9 cellular contexts compared by ENCODE assay signal in the genomic region with DNA sequence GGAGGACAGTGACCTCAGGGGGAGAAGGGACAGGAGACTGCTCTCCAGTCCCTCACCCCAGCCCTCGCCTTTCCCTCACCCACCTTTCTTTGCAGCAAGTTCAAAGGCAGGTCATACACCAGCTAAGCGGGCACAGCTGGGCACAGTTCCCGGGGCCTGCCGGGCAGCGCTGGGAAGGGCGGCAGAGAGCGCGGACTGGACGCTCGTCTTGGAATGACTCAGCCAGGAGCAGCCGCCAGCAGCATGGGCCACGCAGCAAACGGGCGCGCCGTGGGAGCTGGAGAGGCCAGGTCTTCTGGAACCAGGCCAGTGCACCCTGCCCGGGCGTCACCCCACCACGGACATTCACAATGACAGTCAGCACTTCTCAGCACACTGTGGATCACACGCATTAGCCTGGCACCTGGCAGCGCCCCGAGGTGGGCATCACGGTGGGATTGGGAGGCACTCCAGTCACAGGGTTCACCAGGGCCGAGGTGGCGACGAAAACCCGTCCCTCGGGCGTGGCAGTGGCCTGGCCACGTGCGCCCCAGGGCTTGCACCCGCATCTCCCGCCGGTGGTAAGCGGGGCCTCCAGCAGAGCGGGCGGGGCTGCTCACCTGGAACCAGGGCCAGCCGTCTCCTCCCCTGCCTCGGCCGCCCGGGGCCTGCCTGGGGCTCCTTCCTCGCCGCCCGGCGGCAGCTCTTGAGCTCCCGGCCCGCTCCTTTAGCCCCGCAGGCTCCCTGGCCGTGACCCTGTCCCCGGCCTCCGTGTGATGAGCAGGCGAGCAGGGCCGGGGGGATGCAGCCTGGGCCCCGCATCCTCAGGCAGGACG. TPM values are rescaled to one million over a fixed set of nuclear protein-coding genes. Genes with fewer than 3 reads are reported as not detected.
DNase-seq lines count a peak whose midpoint lies in the region; ATAC-seq, FAIRE-seq and TF ChIP-seq lines count a peak whose summit lies in the region.
"Had no signal": no experiment of that assay in that cellular context is flagged by ENCODE, and none has a peak within 500 bp of the region (broad histone marks: within the 10 kb centered on the region; RNA-seq: fewer than 3 reads in every experiment).

No MANE protein-coding gene starts in this region.

- H3K4me1 Mint-ChIP-seq in astrocyte (ENCODE audit: low read depth, unreplicated experiment), result peaks cover 2% of the 10 kb centered on the region

- peaks cover 7% of the 10 kb centered on the region for H3K4me1 ChIP-seq in astrocyte (ENCODE audit: insufficient read depth, low read length)
- peaks cover 3% of the 10 kb centered on the region for H3K4me1 ChIP-seq in iPS DF 6.9 (ENCODE audit: control insufficient read depth, insufficient read depth, low read length)
- peaks cover 0 to 16% (median 15%) of the 10 kb centered on the region in 4 donors for H3K4me1 ChIP-seq in sigmoid colon

- no peak for FAIRE-seq in astrocyte (lab: Jason Lieb, UNC)

- peak overlapping the region; percentile 85 for H3K4me2 ChIP-seq in astrocyte (ENCODE audit: low read length)

- peak overlapping the region; percentile 63 for H3K4me3 ChIP-seq in astrocyte (ENCODE audit: insufficient read depth, low read depth, low read length)
- peak overlapping the region; percentile 31; the same call in 1 of the 2 replicates for H3K4me3 ChIP-seq in iPS DF 6.9 (ENCODE audit: low read length)
- peak overlapping the region; percentile 27 to 54 (median 47) for H3K4me3 ChIP-seq in sigmoid colon

- no CpG with 5 or more reads among the region's 55 CpGs for WGBS in iPS DF 6.9 (ENCODE audit: insufficient coverage, insufficient read length)
- whole genome bisulfite sequencing in sigmoid colon, 2 donors, result 4 to 23% methylated on average over 55 of the region's 55 CpGs

- no peaks in the 10 kb centered on the region for H4K20me1 ChIP-seq in astrocyte (ENCODE audit: insufficient read depth, low read length)

- peak overlapping the region; percentile 67 for H3K9ac ChIP-seq in astrocyte (ENCODE audit: low read length)

- no peak for TF ChIP-seq POLR2A in sigmoid colon (IDR thresholded peaks at IDR 0.05)

- H3K36me3 ChIP-seq in astrocyte (ENCODE audit: insufficient read depth, low read length) (no peaks in the 10 kb centered on the region), iPS DF 6.9 (ENCODE audit: control insufficient read depth, insufficient read depth, low read length) (no peaks in the 10 kb centered on the region), sigmoid colon (no peaks in the 10 kb centered on the region)

- H3K9me3 Mint-ChIP-seq in astrocyte (ENCODE audit: unreplicated experiment), result no peaks in the 10 kb centered on the region

- H3K9me3 ChIP-seq in astrocyte (ENCODE audit: insufficient read depth, low read depth, low read length) (no peaks in the 10 kb centered on the region), iPS DF 6.9 (ENCODE audit: control insufficient read depth, insufficient read depth, low read length) (no peaks in the 10 kb centered on the region), sigmoid colon (no peaks in the 10 kb centered on the region)

- H3K79me2 ChIP-seq in astrocyte (ENCODE audit: insufficient read depth, low read length), result no peaks in the 10 kb centered on the region

- H3K27ac Mint-ChIP-seq in astrocyte (ENCODE audit: unreplicated experiment), result no peak overlapping the region

- H3K4me3 Mint-ChIP-seq in astrocyte (ENCODE audit: unreplicated experiment), result no peak overlapping the region

- no peaks in the 10 kb centered on the region for H3K36me3 Mint-ChIP-seq in astrocyte (ENCODE audit: low read depth, unreplicated experiment)

- ATAC-seq in GM19438 (IDR thresholded peaks at IDR 0.05; ENCODE audit: low read depth, unreplicated experiment) (peak; percentile 30), GM18861 (IDR thresholded peaks at IDR 0.05; ENCODE audit: unreplicated experiment) (no peak)

- H3K27ac ChIP-seq in C4-2B (peak overlapping the region; percentile 24), astrocyte (ENCODE audit: low read depth, low read length) (peak overlapping the region; percentile 49), iPS DF 6.9 (ENCODE audit: low read length) (no peak overlapping the region), sigmoid colon (peak overlapping the region; percentile 45 to 64 (median 60))

- peak; percentile 10 for DNase-seq in HuH-7.5 (ENCODE audit: low spot score)
- DNase-seq in astrocyte (ENCODE audit: low read depth), result peak; percentile 44
- no peak for DNase-seq in iPS DF 6.9 (ENCODE audit: low read depth, low spot score)
- peak; percentile 80 for DNase-seq in sigmoid colon
- no peak for DNase-seq in stimulated activated CD4-positive, alpha-beta T cell treated with anti-CD3 and anti-CD28 coated beads, Interleukin-12 subunit alpha, Interleukin-12 subunit beta, amount 100 ng/mL, for 4 hours

- intact Hi-C loops in sigmoid colon (cut with DNase I), result loop anchor here (1.0 to 10.0 kb wide), 5 partner anchors 105 to 859 kb away; a partner anchor contains a TSS

- peaks cover 58% of the 10 kb centered on the region for H3K27me3 Mint-ChIP-seq in astrocyte (ENCODE audit: low read depth, unreplicated experiment)

- H3K27me3 ChIP-seq in astrocyte (ENCODE audit: insufficient read depth, low read length) (no peaks in the 10 kb centered on the region), iPS DF 6.9 (ENCODE audit: control insufficient read depth, insufficient read depth, low read length) (no peaks in the 10 kb centered on the region; the same call in none of the 2 replicates), sigmoid colon (peaks cover 0 to 5% (median 0%) of the 10 kb centered on the region in 3 donors)

- no peak for TF ChIP-seq CTCF in C4-2B (conservative IDR thresholded peaks at IDR 0.05)
- TF ChIP-seq CTCF in astrocyte (IDR thresholded peaks at IDR 0.05; ENCODE audit: insufficient read depth, low read depth, low read length), result no peak
- no peak for TF ChIP-seq CTCF in sigmoid colon (IDR thresholded peaks at IDR 0.05)

- TF ChIP-seq EP300 in sigmoid colon (IDR thresholded peaks at IDR 0.05), result no peak

- H2AFZ ChIP-seq in astrocyte (ENCODE audit: low read depth, low read length), result peak overlapping the region; percentile 85

RNA-seq across cellular contexts. Expression of a gene that starts 29.0 kb away (rescaled TPM):
- 0.02 and 0.25 TPM in 2 replicates for total RNA-seq in astrocyte
- total RNA-seq in sigmoid colon, result 1 to 10 TPM; 2.0 to 4.9 (median 3.3) TPM
- polyA plus RNA-seq in sigmoid colon, result 10 to 100 TPM in 1 of 3 donors, 1 to 10 TPM in 1, under 1 TPM in 1; 0.60 to 18.6 (median 1.2) TPM
- total RNA-seq: SK-MEL-5 had no signal

RNA-seq across cellular contexts. Expression of a gene that starts 50.8 kb away (rescaled TPM):
- total RNA-seq in astrocyte, result 4.7 and 6.2 TPM in 2 replicates
- total RNA-seq in sigmoid colon, result 1 to 10 TPM; 1.3 to 6.4 (median 4.1) TPM
- 1 to 10 TPM; 1.2 to 3.1 (median 2.4) TPM for polyA plus RNA-seq in sigmoid colon

Comparison
In these comparisons a context has a peak if more than half of its experiments do, and no peak if none do; other contexts are left out.
1. DNase-seq: peak in HuH-7.5 (single experiment), astrocyte (single experiment) and sigmoid colon (single experiment); none in iPS DF 6.9 (single experiment) and stimulated activated CD4-positive, alpha-beta T cell treated with anti-CD3 and anti-CD28 coated beads, Interleukin-12 subunit alpha, Interleukin-12 subunit beta, amount 100 ng/mL, for 4 hours (single experiment).
2. Peak in every context shown above with its lines, with median percentiles within 50 percentile points of each other: H3K4me3 ChIP-seq.